In genomic region chr19:3970808-3971598, GRCh38 we compare ENCODE assay signal across 8 cellular contexts. TPM values are rescaled to one million over a fixed set of nuclear protein-coding genes. Genes with fewer than 3 reads are reported as not detected.
DNase-seq lines count a peak whose midpoint lies in the region; ATAC-seq and TF ChIP-seq lines count a peak whose summit lies in the region.

Gene DAPK3, minus strand, starts transcription at chr19:3971099. Its CDS starts 1,364 bp downstream, at chr19:3969735.

- peaks cover 4 to 25% (median 13%) of the 10 kb centered on the region in 4 donors for H3K4me1 ChIP-seq in liver (ENCODE audit: control insufficient read depth in 4 of 4, insufficient read depth in 4 of 4, low read length in 3 of 4)

- peak within 1 kb of the TSS; percentile 82 for H3K27ac ChIP-seq in C4-2B
- H3K27ac ChIP-seq in liver (ENCODE audit: low read depth in 1 of 2, low read length in 2 of 2) = peak within 1 kb of the TSS; percentile 84 to 90

- DNase-seq in NCI-H774 (lab: John Stamatoyannopoulos, UW) (peak; percentile 98), dermis microvascular lymphatic vessel endothelial cell (ENCODE audit: low read depth in 2 of 2) (peak; percentile 96 to 98)
- DNase-seq in activated CD4-positive, alpha-beta T cell treated with anti-CD3 and anti-CD28 coated beads, Interleukin-2, amount 50 U/mL, for 4 hours = peak; percentile 86
- DNase-seq in stimulated activated CD4-positive, alpha-beta T cell treated with anti-CD3 and anti-CD28 coated beads, Interleukin-4, amount 100 ng/mL, for 24 hours = peak; percentile 94

- peak within 1 kb of the TSS; percentile 72 to 89 (median 77) for H3K4me3 ChIP-seq in liver (ENCODE audit: low read depth in 1 of 3, low read length in 3 of 3)

- TF ChIP-seq CTCF in C4-2B (conservative IDR thresholded peaks at IDR 0.05) = no peak
- peak; percentile 22 for TF ChIP-seq CTCF in liver (IDR thresholded peaks at IDR 0.05; ENCODE audit: low read depth, low read length, missing input control)

- no peak for TF ChIP-seq RAD21 in liver (IDR thresholded peaks at IDR 0.05)

- H3K9ac ChIP-seq in liver (ENCODE audit: low read depth in 1 of 2, low read length in 2 of 2) = peak within 1 kb of the TSS; percentile 30 to 68

- no peaks in the 10 kb centered on the region for H3K9me3 ChIP-seq in liver (ENCODE audit: control insufficient read depth in 4 of 4, low read length in 3 of 4)

- WGBS in liver = under 1% methylated on average over 73 of the region's 73 CpGs

- H3K36me3 ChIP-seq in liver (ENCODE audit: control insufficient read depth in 4 of 4, insufficient read depth in 3 of 4, low read depth in 1 of 4, low read length in 3 of 4) = peaks cover 5 to 21% (median 12%) of the 10 kb centered on the region in 4 donors

- ATAC-seq in GM19395 (IDR thresholded peaks at IDR 0.05; ENCODE audit: unreplicated experiment) (peak; percentile 87), HG03565 (IDR thresholded peaks at IDR 0.05; ENCODE audit: unreplicated experiment) (peak; percentile 91)

- no peaks in the 10 kb centered on the region for H3K27me3 ChIP-seq in liver (ENCODE audit: control insufficient read depth in 4 of 4, insufficient read depth in 4 of 4, low read length in 3 of 4)

TF ChIP-seq in liver, 16 proteins besides CTCF, POLR2A, EP300 and RAD21:
- TF ChIP-seq FOXA1 (IDR thresholded peaks at IDR 0.05) = no peak
- peak; percentile 13 to 26 for TF ChIP-seq HNF4A (conservative IDR thresholded peaks at IDR 0.05)
- peak; percentile 50 for TF ChIP-seq YY1 (IDR thresholded peaks at IDR 0.05)
- peak; percentile 84 for TF ChIP-seq SP1 (IDR thresholded peaks at IDR 0.05)
- TF ChIP-seq NR2F2 (IDR thresholded peaks at IDR 0.05) = peak; percentile 43
- peak; percentile 84 to 95 for TF ChIP-seq GABPA (IDR thresholded peaks at IDR 0.05 in 1 of 2, conservative IDR thresholded peaks at IDR 0.05 in 1 of 2)
- TF ChIP-seq REST (IDR thresholded peaks at IDR 0.05) = peak; percentile 98
- no peak for TF ChIP-seq TAF1 (conservative IDR thresholded peaks at IDR 0.05)
- no peak for TF ChIP-seq FOXA2 (IDR thresholded peaks at IDR 0.05)
- peak in 1 of 2 donors; percentile 50 for TF ChIP-seq EGR1 (IDR thresholded peaks at IDR 0.05; ENCODE audit: low read depth in 2 of 2)
- peak; percentile 31 to 55 for TF ChIP-seq RXRA (IDR thresholded peaks at IDR 0.05)

RNA-seq across cellular contexts. Expression of gene DAPK3, which starts in this region (rescaled TPM):
- total RNA-seq in dermis microvascular lymphatic vessel endothelial cell (127 and 171 TPM in 2 replicates), liver (10 to 100 TPM; 20.9 to 29.5 TPM)
- polyA plus RNA-seq in liver = 10 to 100 TPM in 1 of 2 donors, 1 to 10 TPM in 1; 3.0 to 26.7 TPM

Comparison
In these comparisons a context has a peak if more than half of its experiments do, and no peak if none do; other contexts are left out.
1. Peak in every context shown above with its lines: DNase-seq, ATAC-seq, H3K4me3 ChIP-seq and H3K27ac ChIP-seq.